28 cellular contexts compared by ENCODE assay signal in the genomic region with DNA sequence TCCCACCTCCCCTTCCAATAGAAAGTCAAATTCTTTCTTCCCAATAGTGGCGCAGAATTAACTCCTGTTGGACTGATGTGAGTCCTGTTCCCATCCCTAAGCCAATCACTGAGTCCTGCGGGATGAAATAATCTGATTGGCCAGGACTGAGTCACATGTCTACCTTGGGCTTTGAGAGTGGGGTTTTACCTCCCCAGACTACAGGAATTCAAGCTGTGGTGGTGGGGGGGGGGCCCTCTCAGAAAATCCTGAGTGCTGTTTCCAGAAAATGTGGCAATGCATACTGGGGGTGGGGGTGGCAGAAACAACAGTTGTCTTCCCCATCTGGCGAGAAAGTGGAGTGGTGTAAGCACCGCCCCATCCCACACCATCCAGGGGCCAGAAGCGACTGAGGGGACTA.
A peak's percentile ranks its signal among the peaks of the same experiment; 100 is the strongest.
DNase-seq lines count a peak whose midpoint lies in the region; ATAC-seq and TF ChIP-seq lines count a peak whose summit lies in the region.
"Had no signal": no experiment of that assay in that cellular context is flagged by ENCODE, and none has a peak within 500 bp of the region (broad histone marks: within the 10 kb centered on the region; RNA-seq: fewer than 3 reads in every experiment).

No MANE protein-coding gene starts in this region.

- DNase-seq in SKM-1 (lab: John Stamatoyannopoulos, UW; ENCODE audit: unreplicated experiment): peak; percentile 17
- DNase-seq in SKM-1 treated with dmso at 0.1 percent for 144 hours (lab: John Stamatoyannopoulos, UW; ENCODE audit: unreplicated experiment): no peak
- DNase-seq in NCI-H524 treated with DMSO at 0.1 percent for 48 hours (lab: John Stamatoyannopoulos, UW): peak; percentile 70
- DNase-seq in esophagus squamous epithelium (lab: John Stamatoyannopoulos, UW): no peak
- DNase-seq in activated T-cell treated with anti-CD3 and anti-CD28 coated beads, Interleukin-2, amount 50 U/mL, for 4 hours: no peak
- no peak for DNase-seq in natural killer cell treated with Interleukin-12 subunit alpha and Interleukin-12 subunit beta and Interleukin-15 and Interleukin-18, amount 100 ng/mL, for 72 hours (ENCODE audit: low spot score)
- DNase-seq: activated CD4-positive, alpha-beta T cell treated with anti-CD3 and anti-CD28 coated beads, Interleukin-2, amount 50 U/mL, for 48 hours; activated T-cell treated with anti-CD3 and anti-CD28 coated beads, Interleukin-2, amount 50 U/mL, for 72 hours; CD8-positive, alpha-beta T cell; cerebellar nuclear complex; DMS153; foreskin melanocyte; NCI-H1105 treated with DMSO at 0.1 percent for 48 hours; NCI-H2081; nephron progenitor cell; ovary; retina; RPMI8226; stimulated activated CD4-positive, alpha-beta T cell treated with anti-CD3 and anti-CD28 coated beads, Interleukin-2, amount 100 ng/mL, for 24 hours; stimulated activated naive CD8-positive, alpha-beta T cell treated with anti-CD3 and anti-CD28 coated beads, Interleukin-15, Interleukin-2, amounts not matched to agents 100 U/mL and 50 U/mL, for 24 hours; uterus had no signal

- WGBS in esophagus squamous epithelium, 2 donors: 65 to 71% methylated on average over 3 to 4 of the region's 5 CpGs

- H3K27ac ChIP-seq in esophagus squamous epithelium (peak overlapping the region in 3 of 4 donors; percentile 23 to 58 (median 32)), stomach smooth muscle (ENCODE audit: low read length) (peak overlapping the region; percentile 90)
- H3K27ac ChIP-seq: hepatocyte, KMS-11, ovary, testis, uterus had no signal

- no peaks in the 10 kb centered on the region for H3K36me3 Mint-ChIP-seq in activated T-cell treated with anti-CD3 and anti-CD28 coated beads, Interleukin-2, amount 50 U/mL, for 4 hours (ENCODE audit: insufficient read depth)
- H3K36me3 Mint-ChIP-seq in natural killer cell treated with Interleukin-12 subunit alpha and Interleukin-12 subunit beta and Interleukin-15 and Interleukin-18, amount 100 ng/mL, for 72 hours: no peaks in the 10 kb centered on the region
- H3K36me3 Mint-ChIP-seq: CD8-positive, alpha-beta T cell had no signal

- no peaks in the 10 kb centered on the region for H3K4me1 Mint-ChIP-seq in activated T-cell treated with anti-CD3 and anti-CD28 coated beads, Interleukin-2, amount 50 U/mL, for 4 hours (ENCODE audit: low read depth)
- H3K4me1 Mint-ChIP-seq in natural killer cell treated with Interleukin-12 subunit alpha and Interleukin-12 subunit beta and Interleukin-15 and Interleukin-18, amount 100 ng/mL, for 72 hours (ENCODE audit: low read depth in 2 of 2): no peaks in the 10 kb centered on the region

- H3K27me3 ChIP-seq in esophagus squamous epithelium (no peaks in the 10 kb centered on the region), stomach smooth muscle (ENCODE audit: control insufficient read depth in 1 of 2, insufficient read depth in 2 of 2, low read length in 2 of 2) (no peaks in the 10 kb centered on the region)
- H3K27me3 ChIP-seq: hepatocyte, MG63, ovary, testis, uterus had no signal

- H3K9me3 Mint-ChIP-seq in activated T-cell treated with anti-CD3 and anti-CD28 coated beads, Interleukin-2, amount 50 U/mL, for 4 hours: no peaks in the 10 kb centered on the region
- H3K9me3 Mint-ChIP-seq in natural killer cell treated with Interleukin-12 subunit alpha and Interleukin-12 subunit beta and Interleukin-15 and Interleukin-18, amount 100 ng/mL, for 72 hours: no peaks in the 10 kb centered on the region
- H3K9me3 Mint-ChIP-seq: activated T-cell treated with anti-CD3 and anti-CD28 coated beads, Interleukin-2, amount 50 U/mL, for 72 hours; CD8-positive, alpha-beta T cell had no signal

- H3K36me3 ChIP-seq in esophagus squamous epithelium (no peaks in the 10 kb centered on the region), stomach smooth muscle (ENCODE audit: control insufficient read depth in 2 of 2, insufficient read depth in 2 of 2, low read length in 2 of 2) (no peaks in the 10 kb centered on the region)
- H3K36me3 ChIP-seq: MG63, ovary, uterus had no signal

- no peak overlapping the region for H3K4me3 ChIP-seq in esophagus squamous epithelium
- no peak overlapping the region for H3K4me3 ChIP-seq in stomach smooth muscle (ENCODE audit: low read length in 2 of 2)
- H3K4me3 ChIP-seq: hepatocyte, MG63, ovary, testis, uterus had no signal

- TF ChIP-seq POLR2A in esophagus squamous epithelium (IDR thresholded peaks at IDR 0.05): no peak

- ATAC-seq in HG03135 (IDR thresholded peaks at IDR 0.05; ENCODE audit: unreplicated experiment): no peak
- no peak for ATAC-seq in activated T-cell treated with anti-CD3 and anti-CD28 coated beads, Interleukin-2, amount 50 U/mL, for 4 hours
- ATAC-seq in natural killer cell treated with Interleukin-12 subunit alpha and Interleukin-12 subunit beta and Interleukin-15 and Interleukin-18, amount 100 ng/mL, for 72 hours: no peak
- ATAC-seq: activated T-cell treated with anti-CD3 and anti-CD28 coated beads, Interleukin-2, amount 50 U/mL, for 72 hours; CD8-positive, alpha-beta T cell; esophagus mucosa; stimulated activated naive CD8-positive, alpha-beta T cell treated with anti-CD3 and anti-CD28 coated beads, Interleukin-15, Interleukin-2, amounts not matched to agents 100 U/mL and 50 U/mL, for 24 hours had no signal

- no peak overlapping the region for H3K27ac Mint-ChIP-seq in natural killer cell treated with Interleukin-12 subunit alpha and Interleukin-12 subunit beta and Interleukin-15 and Interleukin-18, amount 100 ng/mL, for 72 hours
- H3K27ac Mint-ChIP-seq: activated T-cell treated with anti-CD3 and anti-CD28 coated beads, Interleukin-2, amount 50 U/mL, for 72 hours; CD8-positive, alpha-beta T cell; nephron progenitor cell had no signal

- no peak for TF ChIP-seq CTCF in esophagus squamous epithelium (IDR thresholded peaks at IDR 0.05)

- peaks cover 0 to 12% (median 11%) of the 10 kb centered on the region in 3 donors for H3K4me1 ChIP-seq in esophagus squamous epithelium
- peaks cover 44% of the 10 kb centered on the region for H3K4me1 ChIP-seq in stomach smooth muscle (ENCODE audit: control insufficient read depth, insufficient read depth, low read length)
- H3K4me1 ChIP-seq: uterus had no signal

- H3K9me3 ChIP-seq in esophagus squamous epithelium: no peaks in the 10 kb centered on the region
- H3K9me3 ChIP-seq in stomach smooth muscle (ENCODE audit: control insufficient read depth in 2 of 2, low read length in 2 of 2): no peaks in the 10 kb centered on the region
- H3K9me3 ChIP-seq: MG63, ovary, testis, uterus had no signal

- no peak overlapping the region for H3K4me3 Mint-ChIP-seq in activated T-cell treated with anti-CD3 and anti-CD28 coated beads, Interleukin-2, amount 50 U/mL, for 4 hours
- H3K4me3 Mint-ChIP-seq in natural killer cell treated with Interleukin-12 subunit alpha and Interleukin-12 subunit beta and Interleukin-15 and Interleukin-18, amount 100 ng/mL, for 72 hours: no peak overlapping the region
- H3K4me3 Mint-ChIP-seq: activated T-cell treated with anti-CD3 and anti-CD28 coated beads, Interleukin-2, amount 50 U/mL, for 72 hours; CD8-positive, alpha-beta T cell; nephron progenitor cell had no signal

- peak overlapping the region; percentile 8 to 47 for H3K9ac ChIP-seq in stomach smooth muscle (ENCODE audit: low read length in 2 of 2)
- H3K9ac ChIP-seq: KMS-11 had no signal

- no peaks in the 10 kb centered on the region for H3K27me3 Mint-ChIP-seq in activated T-cell treated with anti-CD3 and anti-CD28 coated beads, Interleukin-2, amount 50 U/mL, for 4 hours (ENCODE audit: low read depth)
- no peaks in the 10 kb centered on the region for H3K27me3 Mint-ChIP-seq in natural killer cell treated with Interleukin-12 subunit alpha and Interleukin-12 subunit beta and Interleukin-15 and Interleukin-18, amount 100 ng/mL, for 72 hours

- intact Hi-C loops in esophagus squamous epithelium (cut with DNase I): no loop called here

Comparison
In these comparisons a context has a peak if more than half of its experiments do, and no peak if none do; other contexts are left out.
1. DNase-seq: peak in SKM-1 (single experiment) and NCI-H524 treated with DMSO at 0.1 percent for 48 hours (single experiment); none in SKM-1 treated with dmso at 0.1 percent for 144 hours (single experiment), esophagus squamous epithelium (single experiment), activated T-cell treated with anti-CD3 and anti-CD28 coated beads, Interleukin-2, amount 50 U/mL, for 4 hours (single experiment) and natural killer cell treated with Interleukin-12 subunit alpha and Interleukin-12 subunit beta and Interleukin-15 and Interleukin-18, amount 100 ng/mL, for 72 hours (single experiment).